9 cellular contexts compared by ENCODE assay signal in the genomic region with DNA sequence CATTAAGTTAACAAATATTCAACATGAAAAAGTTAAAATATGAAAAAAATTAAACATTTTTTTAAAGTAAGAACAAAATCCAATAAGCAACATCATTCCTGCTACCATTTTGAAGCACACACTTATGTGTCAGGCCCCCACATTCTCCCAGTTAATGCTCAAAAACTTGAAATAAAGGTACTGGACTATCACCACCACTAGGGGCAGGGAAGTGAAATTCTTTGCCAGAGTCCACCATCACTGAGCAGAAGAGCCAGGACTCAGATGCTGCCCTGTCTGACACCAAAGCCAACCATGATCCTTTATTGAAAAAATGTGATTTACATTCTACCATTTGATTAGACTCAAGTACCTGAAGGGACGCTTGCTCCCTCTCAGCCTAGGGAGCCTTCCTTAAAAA. TPM values are rescaled to one million over a fixed set of nuclear protein-coding genes. Genes with fewer than 3 reads are reported as not detected.
DNase-seq lines count a peak whose midpoint lies in the region; ATAC-seq and TF ChIP-seq lines count a peak whose summit lies in the region.
"Had no signal": no experiment of that assay in that cellular context is flagged by ENCODE, and none has a peak within 500 bp of the region (broad histone marks: within the 10 kb centered on the region; RNA-seq: fewer than 3 reads in every experiment).

No MANE protein-coding gene starts in this region.

- H3K36me3 ChIP-seq in Caco-2 (ENCODE audit: control insufficient read depth, insufficient read depth, low read length): no peaks in the 10 kb centered on the region
- no peaks in the 10 kb centered on the region for H3K36me3 ChIP-seq in smooth muscle cell (ENCODE audit: low read depth)

- no TSS peak for BruUV-seq in Caco-2 (replicated peaks; lab: Mats Ljungman, UMichigan)

- H3K4me3 ChIP-seq in Caco-2 (ENCODE audit: low read depth, low read length) (no peak overlapping the region), smooth muscle cell (no peak overlapping the region)
- H3K4me3 ChIP-seq: lung had no signal

- ATAC-seq in HG02981 (IDR thresholded peaks at IDR 0.05; ENCODE audit: unreplicated experiment) (peak; percentile 56), left cardiac atrium (peak; percentile 54 to 66), GM21381 (IDR thresholded peaks at IDR 0.05; ENCODE audit: unreplicated experiment) (no peak)
- no peak for ATAC-seq in activated T-cell treated with anti-CD3 and anti-CD28 coated beads, Interleukin-2, amount 50 U/mL, for 72 hours (replicated peaks in 1 of 2)

- WGBS in smooth muscle cell (ENCODE audit: low lambda C conversion rate): 96% methylated on average over 1 of the region's 1 CpG

- H3K9ac ChIP-seq in smooth muscle cell (ENCODE audit: low read depth): no peak overlapping the region

- no peaks in the 10 kb centered on the region for H3K27me3 Mint-ChIP-seq in Caco-2 (ENCODE audit: insufficient read depth, unreplicated experiment)
- H3K27me3 Mint-ChIP-seq in activated T-cell treated with anti-CD3 and anti-CD28 coated beads, Interleukin-2, amount 50 U/mL, for 72 hours (ENCODE audit: low read depth): no peaks in the 10 kb centered on the region

- no peaks in the 10 kb centered on the region for H3K27me3 ChIP-seq in Caco-2 (replicated peaks; ENCODE audit: control insufficient read depth, insufficient read depth, low read length)
- H3K27me3 ChIP-seq in smooth muscle cell (ENCODE audit: low read depth): no peaks in the 10 kb centered on the region

- H3K4me1 Mint-ChIP-seq in Caco-2 (ENCODE audit: low read depth, unreplicated experiment): peaks cover 6% of the 10 kb centered on the region
- peaks cover 45% of the 10 kb centered on the region for H3K4me1 Mint-ChIP-seq in activated T-cell treated with anti-CD3 and anti-CD28 coated beads, Interleukin-2, amount 50 U/mL, for 72 hours (ENCODE audit: low read depth)

- peaks cover 91% of the 10 kb centered on the region for H4K20me1 ChIP-seq in smooth muscle cell (ENCODE audit: low read depth)

- H3K4me1 ChIP-seq in Caco-2: no peaks in the 10 kb centered on the region
- peaks cover 31% of the 10 kb centered on the region for H3K4me1 ChIP-seq in smooth muscle cell (ENCODE audit: low read depth)

- H3K36me3 Mint-ChIP-seq in Caco-2 (ENCODE audit: insufficient read depth, unreplicated experiment): peaks cover 22% of the 10 kb centered on the region
- H3K36me3 Mint-ChIP-seq in activated T-cell treated with anti-CD3 and anti-CD28 coated beads, Interleukin-2, amount 50 U/mL, for 72 hours (ENCODE audit: insufficient read depth in 2 of 2): peaks cover 2 to 6% of the 10 kb centered on the region in 2 donors

- POLR2A ChIA-PET in Caco-2 (lab: Charles Lee): no interaction called here

- intact Hi-C loops in Caco-2 (cut with micrococcal nuclease; ENCODE audit: unreplicated experiment): loop anchor here (5.0 to 10.0 kb wide), 2 partner anchors 37 to 715 kb away; a partner anchor contains a TSS
- intact Hi-C loops in left cardiac atrium (cut with DNase I): loop anchor here in 1 of 2 donors (10.0 kb wide), 1 partner anchor 55 kb away; no protein-coding TSS in a partner anchor

- CTCF ChIA-PET in Caco-2 (lab: Charles Lee): interaction anchor here (0.6 kb wide), 1 partner anchor 8 kb away, joined by 5 read pairs; no protein-coding TSS in a partner anchor

- H3K9me3 ChIP-seq in Caco-2 (no peaks in the 10 kb centered on the region), smooth muscle cell (replicated peaks; ENCODE audit: low read depth) (no peaks in the 10 kb centered on the region)

- H3K27ac ChIP-seq in VCaP: no peak overlapping the region
- H3K27ac ChIP-seq in smooth muscle cell (ENCODE audit: low read depth): no peak overlapping the region

- H3K27ac Mint-ChIP-seq in Caco-2 (ENCODE audit: unreplicated experiment): peak overlapping the region; percentile 35
- H3K27ac Mint-ChIP-seq in activated T-cell treated with anti-CD3 and anti-CD28 coated beads, Interleukin-2, amount 50 U/mL, for 72 hours: no peak overlapping the region

- H2AFZ ChIP-seq in smooth muscle cell (ENCODE audit: low read depth): no peak overlapping the region

- no peak overlapping the region for H3K4me3 Mint-ChIP-seq in Caco-2 (ENCODE audit: unreplicated experiment)
- no peak overlapping the region for H3K4me3 Mint-ChIP-seq in activated T-cell treated with anti-CD3 and anti-CD28 coated beads, Interleukin-2, amount 50 U/mL, for 72 hours

- peak; percentile 61 to 74 for TF ChIP-seq CTCF in Caco-2 (IDR thresholded peaks at IDR 0.05; ENCODE audit: insufficient read depth in 1 of 2, low read depth in 1 of 2, low read length in 1 of 2, severe bottlenecking in 1 of 2, unreplicated experiment in 1 of 2)
- peak; percentile 64 for TF ChIP-seq CTCF in VCaP (conservative IDR thresholded peaks at IDR 0.05)
- peak; percentile 63 for TF ChIP-seq CTCF in smooth muscle cell (IDR thresholded peaks at IDR 0.05; ENCODE audit: borderline replicate concordance, insufficient read depth, poor library complexity, severe bottlenecking)

- no peak overlapping the region for H3K4me2 ChIP-seq in smooth muscle cell

- H3K79me2 ChIP-seq in smooth muscle cell (ENCODE audit: low read depth): peaks cover 68% of the 10 kb centered on the region

- DNase-seq in Caco-2 (peak; percentile 48 to 59), left cardiac atrium (no peak), smooth muscle cell (lab: John Stamatoyannopoulos, UW; ENCODE audit: unreplicated experiment) (no peak), inferior parietal cortex (ENCODE audit: extremely low spot score) (no peak)
- no peak for DNase-seq in activated T-cell treated with anti-CD3 and anti-CD28 coated beads, Interleukin-2, amount 50 U/mL, for 72 hours

- no peaks in the 10 kb centered on the region for H3K9me3 Mint-ChIP-seq in Caco-2 (ENCODE audit: unreplicated experiment)
- H3K9me3 Mint-ChIP-seq in activated T-cell treated with anti-CD3 and anti-CD28 coated beads, Interleukin-2, amount 50 U/mL, for 72 hours: no peaks in the 10 kb centered on the region

- peaks cover 4% of the 10 kb centered on the region for H3F3A ChIP-seq in smooth muscle cell (ENCODE audit: low read depth)

RNA-seq across cellular contexts. Expression of a gene that starts 39.1 kb away (rescaled TPM):
- total RNA-seq in Caco-2 (2022) (76.8 and 81.7 TPM in 2 replicates), left cardiac atrium (10 to 100 TPM; 51.0 to 82.1 TPM), smooth muscle cell (25.0 and 37.8 TPM in 2 replicates)
- 47.0 and 55.2 TPM in 2 replicates for polyA plus RNA-seq in smooth muscle cell
- total RNA-seq in activated T-cell treated with anti-CD3 and anti-CD28 coated beads, Interleukin-2, amount 50 U/mL, for 72 hours: 100 to 1,000 TPM in 1 of 2 donors, 10 to 100 TPM in 1; 97.2 to 102 TPM

Comparison
In these comparisons a context has a peak if more than half of its experiments do, and no peak if none do; other contexts are left out.
1. DNase-seq: peak in Caco-2 (2 of 2); none in left cardiac atrium (single experiment), smooth muscle cell (single experiment), inferior parietal cortex (single experiment) and activated T-cell treated with anti-CD3 and anti-CD28 coated beads, Interleukin-2, amount 50 U/mL, for 72 hours (0 of 2).
2. ATAC-seq: peak in HG02981 (single experiment) and left cardiac atrium (2 of 2); none in GM21381 (single experiment) and activated T-cell treated with anti-CD3 and anti-CD28 coated beads, Interleukin-2, amount 50 U/mL, for 72 hours (0 of 2).
3. Peak in every context shown above with its lines, with median percentiles within 50 percentile points of each other: CTCF ChIP-seq.